Comparison of ENCODE assay signal across 10 cellular contexts in genomic region chr19:41876847-41877489, GRCh38. TPM values are rescaled to one million over a fixed set of nuclear protein-coding genes. Genes with fewer than 3 reads are reported as not detected.
A peak's percentile ranks its signal among the peaks of the same experiment; 100 is the strongest.
DNase-seq lines count a peak whose midpoint lies in the region; ATAC-seq, FAIRE-seq and TF ChIP-seq lines count a peak whose summit lies in the region.
"Had no signal": no experiment of that assay in that cellular context is flagged by ENCODE, and none has a peak within 500 bp of the region (broad histone marks: within the 10 kb centered on the region; RNA-seq: fewer than 3 reads in every experiment).

CD79A (plus strand) TSS chr19:41877279; CDS start chr19:41877305, 26 bp downstream.

- H3K18ac ChIP-seq in H9 (ENCODE audit: insufficient read length, low read depth, low read length) = no peak within 1 kb of the TSS

- H3K4me3 Mint-ChIP-seq in CD4-positive, alpha-beta memory T cell = peak within 1 kb of the TSS in 7 of 8 donors; percentile 23 to 88 (median 72)
- H3K4me3 Mint-ChIP-seq in H9 = no peak within 1 kb of the TSS

- H3K9me3 Mint-ChIP-seq in CD4-positive, alpha-beta memory T cell = peaks cover 0 to 2% (median 0%) of the 10 kb centered on the region in 8 donors
- no peaks in the 10 kb centered on the region for H3K9me3 Mint-ChIP-seq in H9

- H4K91ac ChIP-seq in H9 (ENCODE audit: insufficient read length, low read depth, low read length) = no peak within 1 kb of the TSS

- RAD21 ChIA-PET in GM12878 (lab: Charles Lee; ENCODE audit: unreplicated experiment) = interaction anchor here (0.7 to 8.7 kb wide), 8 partner anchors 8 to 68 kb away, joined by 3 to 120 read pairs (median 7); partner anchors contain the start of genes ARHGEF1, ERFL and RPS19

- no peak within 1 kb of the TSS for H4K5ac ChIP-seq in H9 (ENCODE audit: insufficient read length, low read depth, low read length)

- peaks cover 0 to under 1% of the 10 kb centered on the region in 2 donors for H3K36me3 Mint-ChIP-seq in CD4-positive, alpha-beta memory T cell
- H3K36me3 Mint-ChIP-seq in H9 (ENCODE audit: insufficient read depth in 1 of 3, low read depth in 3 of 3) = peaks cover 0 to under 1% (median under 1%) of the 10 kb centered on the region in 3 experiments; a peak in 4 of 7 replicates

- H3K23me2 ChIP-seq in H9 (ENCODE audit: insufficient read length, low read depth, low read length, poor library complexity, severe bottlenecking) = no peaks in the 10 kb centered on the region

- no peak within 1 kb of the TSS for H2BK20ac ChIP-seq in H9 (ENCODE audit: low read depth, low read length, poor library complexity, severe bottlenecking)

- TF ChIP-seq EP300 in GM12878 (IDR thresholded peaks at IDR 0.05; ENCODE audit: borderline replicate concordance in 1 of 2, control insufficient read depth in 1 of 2, low read depth in 2 of 2, low read length in 2 of 2) = peak; percentile 70 to 86; a peak in 3 of 4 replicates

- H3T11ph ChIP-seq in H9 (ENCODE audit: low read length) = no peak within 1 kb of the TSS

- in situ Hi-C loops in GM12878 (cut with MboI) = no loop called here

- H3K4me3 ChIP-seq in CD4-positive, alpha-beta memory T cell (ENCODE audit: low read length in 2 of 2) = peak within 1 kb of the TSS; percentile 3 to 40
- H3K4me3 ChIP-seq in GM12878 = peak within 1 kb of the TSS; percentile 85
- H3K4me3 ChIP-seq: left lung had no signal

- CTCF ChIA-PET in CD4-positive, alpha-beta memory T cell (lab: Charles Lee; ENCODE audit: partially characterized antibody) = interaction anchor here (0.9 to 9.0 kb wide), 4 partner anchors 11 to 75 kb away, joined by 3 to 142 read pairs (median 93); partner anchors contain the start of gene RPS19
- CTCF ChIA-PET in GM12878 (lab: Yijun Ruan, JAX) = interaction anchor here (0.6 to 9.0 kb wide), 6 partner anchors 10 to 70 kb away, joined by 3 to 136 read pairs (median 12); partner anchors contain the start of genes ARHGEF1 and RPS19

- H2BK5ac ChIP-seq in H9 (ENCODE audit: insufficient read length, low read length) = no peak within 1 kb of the TSS

- no peak within 1 kb of the TSS for H3K56ac ChIP-seq in H9 (ENCODE audit: insufficient read length, low read depth, low read length)

- TF ChIP-seq CTCF in GM12878 (IDR thresholded peaks at IDR 0.05 in 2 of 3, conservative IDR thresholded peaks at IDR 0.05 in 1 of 3; ENCODE audit: control insufficient read depth in 2 of 3, extremely low read depth in 1 of 3, insufficient read depth in 1 of 3, low read depth in 3 of 3, low read length in 3 of 3) (no peak), foreskin keratinocyte (conservative IDR thresholded peaks at IDR 0.05) (no peak), H9 (conservative IDR thresholded peaks at IDR 0.05) (no peak)

- ATAC-seq in GM19025 (IDR thresholded peaks at IDR 0.05; ENCODE audit: low read depth, unreplicated experiment) (peak; percentile 70), HG03103 (IDR thresholded peaks at IDR 0.05; ENCODE audit: low read depth, unreplicated experiment) (peak; percentile 51), GM12878 (peak; percentile 78), foreskin keratinocyte (no peak)
- ATAC-seq: HCT116, left lung had no signal

- no peak within 1 kb of the TSS for H3K23ac ChIP-seq in H9 (ENCODE audit: insufficient read length, low read depth, low read length)

- peaks cover 38 to 94% (median 63%) of the 10 kb centered on the region in 4 donors for H3K4me1 Mint-ChIP-seq in CD4-positive, alpha-beta memory T cell
- peaks cover 2 to 17% of the 10 kb centered on the region in 2 experiments; a peak in 2 of 4 replicates for H3K4me1 Mint-ChIP-seq in H9

- peak within 1 kb of the TSS; percentile 66 for H3K27ac ChIP-seq in CD4-positive, alpha-beta memory T cell (ENCODE audit: low read depth, low read length)
- H3K27ac ChIP-seq in GM12878 (ENCODE audit: control insufficient read depth, insufficient read depth) (peak within 1 kb of the TSS; percentile 94), foreskin keratinocyte (no peak within 1 kb of the TSS), H9 (ENCODE audit: insufficient read length, low read depth, low read length) (no peak within 1 kb of the TSS)

- H4K8ac ChIP-seq in H9 (replicated peaks; ENCODE audit: insufficient read length, low read depth, low read length) = no peak within 1 kb of the TSS

- no peaks in the 10 kb centered on the region for H3K27me3 Mint-ChIP-seq in CD4-positive, alpha-beta memory T cell
- peaks cover 41% of the 10 kb centered on the region for H3K27me3 Mint-ChIP-seq in H9 (ENCODE audit: low read depth)

- no peak within 1 kb of the TSS for H3K4ac ChIP-seq in H9 (ENCODE audit: low read depth, low read length)

- peak within 1 kb of the TSS; percentile 97 for H3K4me2 ChIP-seq in GM12878 (ENCODE audit: control insufficient read depth, insufficient read depth)
- no peak within 1 kb of the TSS for H3K4me2 ChIP-seq in H9 (ENCODE audit: insufficient read depth, insufficient read length, low read length)

- H3K36me3 ChIP-seq in CD4-positive, alpha-beta memory T cell (ENCODE audit: insufficient read depth, low read length) = no peaks in the 10 kb centered on the region
- peaks cover 3 to 6% of the 10 kb centered on the region in 2 experiments; a peak in 3 of 4 replicates for H3K36me3 ChIP-seq in GM12878 (ENCODE audit: control insufficient read depth in 2 of 2, insufficient read depth in 2 of 2, low read length in 1 of 2)

- H3K9me3 ChIP-seq in CD4-positive, alpha-beta memory T cell (ENCODE audit: control insufficient read depth in 1 of 2, low read length in 2 of 2) = no peaks in the 10 kb centered on the region
- H3K9me3 ChIP-seq in GM12878 (replicated peaks; ENCODE audit: control insufficient read depth, insufficient read depth, low read length) = no peaks in the 10 kb centered on the region
- H3K9me3 ChIP-seq in H9 (ENCODE audit: control insufficient read depth, low read depth, low read length) = no peaks in the 10 kb centered on the region
- H3K9me3 ChIP-seq: left lung had no signal

- 0% methylated on average over 5 of the region's 5 CpGs for WGBS in GM12878 (ENCODE audit: insufficient coverage, insufficient replicate concordance, low lambda C conversion rate, missing lambda C conversion rate)
- no CpG with 5 or more reads among the region's 5 CpGs for WGBS in H9 (ENCODE audit: extremely low coverage, insufficient read length, low lambda C conversion rate)

- POLR2A ChIA-PET in CD4-positive, alpha-beta memory T cell (lab: Charles Lee; ENCODE audit: partially characterized antibody) = interaction anchor here (0.9 to 11.3 kb wide), 9 partner anchors 10 to 82 kb away, joined by 3 to 579 read pairs (median 5); partner anchors contain the start of genes ARHGEF1, ERFL, RABAC1 and RPS19
- POLR2A ChIA-PET in GM12878 (lab: Charles Lee) = interaction anchor here (0.9 to 3.7 kb wide), 9 partner anchors 10 to 250 kb away, joined by 3 to 44 read pairs (median 5); partner anchors contain the start of gene RPS19

- H3K27ac Mint-ChIP-seq in CD4-positive, alpha-beta memory T cell = peak within 1 kb of the TSS; percentile 95 to 100 (median 98)
- H3K27ac Mint-ChIP-seq in H9 = no peak within 1 kb of the TSS; a peak in 1 of 7 replicates

- intact Hi-C loops in CD4-positive, alpha-beta memory T cell (cut with micrococcal nuclease) = no loop called here
- intact Hi-C loops in GM12878 (cut with micrococcal nuclease; ENCODE audit: unreplicated experiment) = loop anchor here (2.0 kb wide), 1 partner anchor 68 kb away; no protein-coding TSS in a partner anchor

- FAIRE-seq in GM12878 (lab: Jason Lieb, UNC) = peak; percentile 59

- H3K79me2 ChIP-seq in GM12878 (ENCODE audit: control insufficient read depth, insufficient read depth, low read length) = peaks cover 38% of the 10 kb centered on the region
- no peaks in the 10 kb centered on the region for H3K79me2 ChIP-seq in H9 (ENCODE audit: insufficient read depth, low read length)

- no peak within 1 kb of the TSS for H3K14ac ChIP-seq in H9 (ENCODE audit: insufficient read depth, low read length)

- no peaks in the 10 kb centered on the region for H3K27me3 ChIP-seq in CD4-positive, alpha-beta memory T cell (ENCODE audit: insufficient read depth, low read length)
- H3K27me3 ChIP-seq in GM12878 (replicated peaks in 1 of 2; ENCODE audit: control insufficient read depth in 2 of 2, insufficient read depth in 2 of 2, low read length in 1 of 2) (no peaks in the 10 kb centered on the region), foreskin keratinocyte (no peaks in the 10 kb centered on the region), H9 (ENCODE audit: insufficient read depth, low read length) (no peaks in the 10 kb centered on the region)
- H3K27me3 ChIP-seq: left lung had no signal

- H2AFZ ChIP-seq in GM12878 (ENCODE audit: control insufficient read depth, low read depth, low read length) (no peak within 1 kb of the TSS), H9 (ENCODE audit: low read length) (no peak within 1 kb of the TSS)

- H2BK120ac ChIP-seq in H9 (ENCODE audit: low read depth, low read length, poor library complexity, severe bottlenecking) = no peak within 1 kb of the TSS

- no peak within 1 kb of the TSS for H2BK12ac ChIP-seq in H9 (ENCODE audit: insufficient read length, low read depth, low read length)

- H3K9ac ChIP-seq in GM12878 (ENCODE audit: control insufficient read depth, insufficient read depth, low read length) (peak within 1 kb of the TSS; percentile 83), H9 (ENCODE audit: extremely low read depth, insufficient read length, low read length) (no peak within 1 kb of the TSS)

- BruUV-seq in GM12878 (replicated peaks; lab: Mats Ljungman, UMichigan) = no TSS peak

- no peak; the same call in 1 of the 2 replicates for TF ChIP-seq RAD21 in GM12878 (IDR thresholded peaks at IDR 0.05; ENCODE audit: insufficient read depth, low read depth, low read length)

- DNase-seq in CD4-positive, alpha-beta memory T cell = peak in 1 of 5 donors; percentile 35
- DNase-seq in GM12878 (ENCODE audit: low read depth, low spot score) = peak; percentile 92
- DNase-seq in foreskin keratinocyte = no peak
- DNase-seq in stimulated activated CD4-positive, alpha-beta T cell treated with anti-CD3 and anti-CD28 coated beads, Interleukin-12 subunit alpha, Interleukin-12 subunit beta, amount 100 ng/mL, for 4 hours = no peak
- DNase-seq in H9 = no peak
- DNase-seq in NCI-H446 treated with DMSO at 0.1 percent for 48 hours (lab: John Stamatoyannopoulos, UW) = no peak

- no peak within 1 kb of the TSS for H2BK15ac ChIP-seq in H9 (ENCODE audit: low read depth, low read length)

- H4K20me1 ChIP-seq in GM12878 (ENCODE audit: control insufficient read depth, insufficient read depth) = no peaks in the 10 kb centered on the region
- H4K20me1 ChIP-seq in H9 (ENCODE audit: control insufficient read depth, insufficient read depth, insufficient read length) = no peaks in the 10 kb centered on the region

- peak; percentile 80 for TF ChIP-seq POLR2A in GM12878 (IDR thresholded peaks at IDR 0.05; ENCODE audit: low read depth, low read length)

- H3K79me1 ChIP-seq in H9 (ENCODE audit: insufficient read depth, low read depth, low read length, poor library complexity, severe bottlenecking) = no peaks in the 10 kb centered on the region

- H3K4me1 ChIP-seq in CD4-positive, alpha-beta memory T cell (ENCODE audit: insufficient read depth, low read length) = peaks cover 96% of the 10 kb centered on the region
- peaks cover 46% of the 10 kb centered on the region for H3K4me1 ChIP-seq in GM12878 (ENCODE audit: control insufficient read depth, insufficient read depth, low read length)
- no peaks in the 10 kb centered on the region for H3K4me1 ChIP-seq in foreskin keratinocyte
- H3K4me1 ChIP-seq in H9 (ENCODE audit: insufficient read depth, low read length) = no peaks in the 10 kb centered on the region

- SMC1A ChIA-PET in GM12878 (lab: Charles Lee; ENCODE audit: uncharacterized antibody, unreplicated experiment) = interaction anchor here (0.6 to 8.2 kb wide), 6 partner anchors 9 to 247 kb away, joined by 3 to 57 read pairs (median 14); partner anchors contain the start of gene RPS19

- no peak within 1 kb of the TSS for H2AK5ac ChIP-seq in H9 (ENCODE audit: insufficient read length, low read length)

RNA-seq across cellular contexts. Expression of gene CD79A, which starts in this region (rescaled TPM):
- 1 to 10 TPM in 1 of 2 experiments, under 1 TPM in 1; 0.93 to 1.3 TPM for total RNA-seq in CD4-positive, alpha-beta memory T cell
- polyA plus RNA-seq in CD4-positive, alpha-beta memory T cell = 10 to 100 TPM in 1 of 2 donors, 1 to 10 TPM in 1; 5.1 to 29.7 TPM
- 163 and 166 TPM in 2 replicates for total RNA-seq in GM12878 (2013; cell fraction: nucleolus; rRNA removed)
- 370 and 414 TPM in 2 replicates for total RNA-seq in GM12878 (2014; rRNA removed)
- total RNA-seq in GM12878 (2014; rRNA removed; fragmentation: Illumina TruSeq; extraction: Trizol) = 243 and 253 TPM in 2 replicates
- 357 and 368 TPM in 2 replicates for total RNA-seq in GM12878 (2021)
- polyA plus RNA-seq in GM12878 (2011; ENCODE audit: low read depth) = 302 TPM
- polyA plus RNA-seq in GM12878 (2011; rRNA removed) = 117 and 280 TPM in 2 replicates
- polyA plus RNA-seq in GM12878 (2011; cell fraction: cytosol; rRNA removed) = 347 and 501 TPM in 2 replicates
- 160 and 176 TPM in 2 replicates for polyA plus RNA-seq in GM12878 (2011; cell fraction: nucleus; rRNA removed)
- 480 and 877 TPM in 2 replicates for polyA plus RNA-seq in GM12878 (2012)
- 97.1 and 294 TPM in 2 replicates for polyA plus RNA-seq in GM12878 (2014; fragmentation: Illumina TruSeq; extraction: Trizol)
- polyA plus RNA-seq in GM12878 (2014; fragmentation: Nextera tagmentation; extraction: Ambion mirVana) = 10 to 100 TPM; 38.8 to 76.5 TPM
- polyA plus RNA-seq in GM12878 (2014; rRNA removed) = 400 and 502 TPM in 2 replicates
- polyA plus RNA-seq in GM12878 (2016; fragmentation: Nextera tagmentation; extraction: Ambion mirVana) = 100 to 1,000 TPM; 268 to 283 TPM
- 144 and 359 TPM in 2 replicates for polyA minus RNA-seq in GM12878 (2011; rRNA and poly(A)+ RNA removed)
- polyA minus RNA-seq in GM12878 (2011; cell fraction: cytosol; rRNA and poly(A)+ RNA removed) = 143 and 156 TPM in 2 replicates
- 66.9 and 93.6 TPM in 2 replicates for polyA minus RNA-seq in GM12878 (2011; cell fraction: nucleus; rRNA and poly(A)+ RNA removed)
- 0.11 and 0.20 TPM in 2 replicates for total RNA-seq in foreskin keratinocyte
- 0.17 and 0.30 TPM in 2 replicates for polyA plus RNA-seq in foreskin keratinocyte
- total RNA-seq in H9 (2021) = 0.22 and 0.39 TPM in 2 replicates

Comparison
In these comparisons a context has a peak if more than half of its experiments do, and no peak if none do; other contexts are left out.
1. RNA of gene CD79A (total RNA-seq): 163 to 414 TPM in GM12878; 0.93 to 1.3 TPM in CD4-positive, alpha-beta memory T cell, 0.22 to 0.39 TPM in H9 and 0.11 to 0.20 TPM in foreskin keratinocyte; every median in the first group is over 10 times any median in the second.
2. H3K27ac ChIP-seq: peak in CD4-positive, alpha-beta memory T cell (single experiment) and GM12878 (single experiment); none in foreskin keratinocyte (single experiment) and H9 (single experiment).
3. H3K27ac Mint-ChIP-seq: peak in CD4-positive, alpha-beta memory T cell (7 of 7); none in H9 (0 of 3).
4. H3K4me3 Mint-ChIP-seq: peak in CD4-positive, alpha-beta memory T cell (7 of 8); none in H9 (0 of 2).